In the genomic region with DNA sequence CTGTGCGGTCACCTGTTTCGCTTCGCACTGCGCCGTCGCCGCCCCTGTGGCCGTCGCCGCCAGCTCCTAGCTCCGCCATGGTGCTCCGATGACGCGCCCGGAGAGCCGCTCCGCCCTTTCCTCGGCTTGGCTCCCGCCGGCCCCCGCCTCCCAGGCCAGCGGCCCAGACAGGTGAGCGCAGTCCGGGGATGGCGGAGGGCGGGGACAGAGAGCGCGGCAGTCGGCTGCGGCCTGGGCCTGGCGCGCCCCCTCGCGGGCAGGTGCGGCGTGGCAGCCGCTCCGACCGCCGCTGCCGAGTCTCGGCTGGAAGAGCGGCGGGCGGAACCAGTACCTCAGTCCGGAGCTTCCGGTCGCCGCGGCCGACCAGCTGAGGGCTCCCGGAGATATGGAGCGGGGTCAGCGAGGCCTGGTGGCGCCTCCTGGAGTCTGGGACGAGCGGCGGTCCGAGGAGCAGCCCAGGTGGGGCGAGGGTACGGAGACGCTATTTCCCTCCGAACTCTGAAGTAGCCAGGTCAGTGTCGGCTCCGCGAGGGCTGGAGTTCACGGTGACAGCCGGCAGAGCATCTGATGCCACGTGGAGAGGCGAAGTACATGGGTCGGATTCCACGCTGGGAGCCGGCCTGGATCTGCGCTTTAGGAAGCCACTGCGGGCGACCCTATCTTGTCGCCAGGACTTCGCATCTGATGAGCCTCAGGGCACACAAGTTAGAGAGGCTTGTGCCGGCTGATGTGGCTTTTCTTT, we compare ENCODE assay signal across 8 cellular contexts. TPM values are rescaled to one million over a fixed set of nuclear protein-coding genes. Genes with fewer than 3 reads are reported as not detected.
A peak's percentile ranks its signal among the peaks of the same experiment; 100 is the strongest.
DNase-seq lines count a peak whose midpoint lies in the region; ATAC-seq and TF ChIP-seq lines count a peak whose summit lies in the region.

A gene (minus strand): TSS at position 93 of the 742 bp plus-strand sequence. CDS start 14 bp downstream, at position 79.

- H3K36me3 ChIP-seq in sigmoid colon: no peaks in the 10 kb centered on the region

- peak within 1 kb of the TSS; percentile 83 for H3K4me3 Mint-ChIP-seq in T-helper 17 cell

- peaks cover 7% of the 10 kb centered on the region for H3K4me1 Mint-ChIP-seq in T-helper 17 cell

- H3K27ac ChIP-seq in angular gyrus (ENCODE audit: low read depth, low read length): peak within 1 kb of the TSS; percentile 16
- peak within 1 kb of the TSS in 2 of 4 donors; percentile 42 to 49 for H3K27ac ChIP-seq in sigmoid colon

- H3K36me3 Mint-ChIP-seq in T-helper 17 cell (ENCODE audit: low read depth): peaks cover 4% of the 10 kb centered on the region

- ATAC-seq in GM21576 (IDR thresholded peaks at IDR 0.05; ENCODE audit: unreplicated experiment) (peak; percentile 76), T-helper 17 cell (peak; percentile 91)

- peak within 1 kb of the TSS; percentile 44 to 81 (median 66) for H3K4me3 ChIP-seq in sigmoid colon

- H3K9me3 ChIP-seq in T-helper 17 cell (ENCODE audit: control insufficient read depth, low read length, poor library complexity, severe bottlenecking) (no peaks in the 10 kb centered on the region), sigmoid colon (no peaks in the 10 kb centered on the region)

- peaks cover 4 to 65% (median 30%) of the 10 kb centered on the region in 3 donors for H3K27me3 ChIP-seq in sigmoid colon

- peak within 1 kb of the TSS; percentile 43 for H3K27ac Mint-ChIP-seq in T-helper 17 cell

- TF ChIP-seq EP300 in sigmoid colon (IDR thresholded peaks at IDR 0.05): no peak

- TF ChIP-seq POLR2A in sigmoid colon (IDR thresholded peaks at IDR 0.05): no peak

- WGBS in sigmoid colon, 2 donors: 1 to 2% methylated on average over 79 of the region's 79 CpGs

- peaks cover 0 to 19% (median 16%) of the 10 kb centered on the region in 4 donors for H3K4me1 ChIP-seq in sigmoid colon

- intact Hi-C loops in sigmoid colon (cut with DNase I): no loop called here

- TF ChIP-seq CTCF in sigmoid colon (IDR thresholded peaks at IDR 0.05): peak in 2 of 4 experiments; percentile 44 to 75

- peaks cover 35% of the 10 kb centered on the region for H3K27me3 Mint-ChIP-seq in T-helper 17 cell

- in situ Hi-C loops in KBM-7 (cut with MboI; ENCODE audit: low pct_unique_long_range_greater_than_20kb, low sequenced_read_pairs): no loop called here

- DNase-seq in DMS53 treated with DMSO at 0.1 percent for 48 hours (lab: John Stamatoyannopoulos, UW; ENCODE audit: unreplicated experiment): peak; percentile 64
- peak; percentile 67 for DNase-seq in KBM-7
- DNase-seq in T-helper 17 cell: peak; percentile 61 to 69 (median 62)
- DNase-seq in iPS DF 19.7 (ENCODE audit: low read depth, low spot score): peak; percentile 71
- DNase-seq in sigmoid colon: peak; percentile 70
- no peak for DNase-seq in NK-92 (lab: John Stamatoyannopoulos, UW; ENCODE audit: unreplicated experiment)

RNA-seq across cellular contexts. Expression of the gene that starts here (rescaled TPM):
- under 1 TPM; 0.26 to 0.27 TPM for total RNA-seq in T-helper 17 cell
- total RNA-seq in sigmoid colon: 1 to 10 TPM; 1.2 to 3.3 (median 1.6) TPM
- polyA plus RNA-seq in sigmoid colon: 10 to 100 TPM; 22.1 to 33.5 (median 26.4) TPM

Comparison
In these comparisons a context has a peak if more than half of its experiments do, and no peak if none do; other contexts are left out.
1. Peak in DNase-seq and ATAC-seq in T-helper 17 cell; RNA of the gene not detected or under 1 TPM.